In the genomic region with DNA sequence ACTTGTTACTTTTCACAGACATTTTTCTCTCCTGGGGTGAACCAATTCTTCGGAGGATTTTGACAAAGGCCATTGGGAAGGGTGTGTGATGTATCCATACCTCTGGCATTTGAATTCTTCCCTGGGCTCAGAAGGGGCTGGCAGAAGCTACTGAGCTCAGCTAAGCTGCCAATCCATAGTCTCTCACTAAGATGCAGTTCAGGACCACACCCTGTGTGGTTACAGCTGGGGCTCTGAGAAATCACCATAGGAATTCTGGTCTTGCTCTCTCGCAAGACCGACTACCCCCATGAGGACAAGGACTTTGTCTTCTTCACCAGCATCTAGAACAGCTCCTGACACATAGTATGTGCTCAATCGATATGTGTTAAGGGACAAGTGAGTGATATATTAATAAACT, we compare ENCODE assay signal across 1 cellular context.
TF ChIP-seq lines count a peak whose summit lies in the region.

No MANE protein-coding gene starts in this region.

TF ChIP-seq in WTC11, 78 proteins besides CTCF, POLR2A, EP300 and RAD21 (continued from another document):
- TF ChIP-seq, protein P1, sequence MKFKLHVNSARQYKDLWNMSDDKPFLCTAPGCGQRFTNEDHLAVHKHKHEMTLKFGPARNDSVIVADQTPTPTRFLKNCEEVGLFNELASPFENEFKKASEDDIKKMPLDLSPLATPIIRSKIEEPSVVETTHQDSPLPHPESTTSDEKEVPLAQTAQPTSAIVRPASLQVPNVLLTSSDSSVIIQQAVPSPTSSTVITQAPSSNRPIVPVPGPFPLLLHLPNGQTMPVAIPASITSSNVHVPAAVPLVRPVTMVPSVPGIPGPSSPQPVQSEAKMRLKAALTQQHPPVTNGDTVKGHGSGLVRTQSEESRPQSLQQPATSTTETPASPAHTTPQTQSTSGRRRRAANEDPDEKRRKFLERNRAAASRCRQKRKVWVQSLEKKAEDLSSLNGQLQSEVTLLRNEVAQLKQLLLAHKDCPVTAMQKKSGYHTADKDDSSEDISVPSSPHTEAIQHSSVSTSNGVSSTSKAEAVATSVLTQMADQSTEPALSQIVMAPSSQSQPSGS (CRISPR knock-in tag; IDR thresholded peaks at IDR 0.05; ENCODE audit: borderline replicate concordance, low read depth), result no peak
- TF ChIP-seq, protein P2, sequence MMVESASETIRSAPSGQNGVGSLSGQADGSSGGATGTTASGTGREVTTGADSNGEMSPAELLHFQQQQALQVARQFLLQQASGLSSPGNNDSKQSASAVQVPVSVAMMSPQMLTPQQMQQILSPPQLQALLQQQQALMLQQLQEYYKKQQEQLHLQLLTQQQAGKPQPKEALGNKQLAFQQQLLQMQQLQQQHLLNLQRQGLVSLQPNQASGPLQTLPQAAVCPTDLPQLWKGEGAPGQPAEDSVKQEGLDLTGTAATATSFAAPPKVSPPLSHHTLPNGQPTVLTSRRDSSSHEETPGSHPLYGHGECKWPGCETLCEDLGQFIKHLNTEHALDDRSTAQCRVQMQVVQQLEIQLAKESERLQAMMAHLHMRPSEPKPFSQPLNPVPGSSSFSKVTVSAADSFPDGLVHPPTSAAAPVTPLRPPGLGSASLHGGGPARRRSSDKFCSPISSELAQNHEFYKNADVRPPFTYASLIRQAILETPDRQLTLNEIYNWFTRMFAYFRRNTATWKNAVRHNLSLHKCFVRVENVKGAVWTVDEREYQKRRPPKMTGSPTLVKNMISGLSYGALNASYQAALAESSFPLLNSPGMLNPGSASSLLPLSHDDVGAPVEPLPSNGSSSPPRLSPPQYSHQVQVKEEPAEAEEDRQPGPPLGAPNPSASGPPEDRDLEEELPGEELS (CRISPR knock-in tag; IDR thresholded peaks at IDR 0.05), result no peak
- TF ChIP-seq FOXP1 (CRISPR knock-in tag; IDR thresholded peaks at IDR 0.05; ENCODE audit: borderline replicate concordance) (no peak), NR2C2 (CRISPR knock-in tag; IDR thresholded peaks at IDR 0.05) (no peak), SMAD4 (CRISPR knock-in tag; IDR thresholded peaks at IDR 0.05) (no peak), KAT7 (CRISPR knock-in tag; IDR thresholded peaks at IDR 0.05; ENCODE audit: borderline replicate concordance) (no peak)
- TF ChIP-seq, protein P3, sequence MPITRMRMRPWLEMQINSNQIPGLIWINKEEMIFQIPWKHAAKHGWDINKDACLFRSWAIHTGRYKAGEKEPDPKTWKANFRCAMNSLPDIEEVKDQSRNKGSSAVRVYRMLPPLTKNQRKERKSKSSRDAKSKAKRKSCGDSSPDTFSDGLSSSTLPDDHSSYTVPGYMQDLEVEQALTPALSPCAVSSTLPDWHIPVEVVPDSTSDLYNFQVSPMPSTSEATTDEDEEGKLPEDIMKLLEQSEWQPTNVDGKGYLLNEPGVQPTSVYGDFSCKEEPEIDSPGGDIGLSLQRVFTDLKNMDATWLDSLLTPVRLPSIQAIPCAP (CRISPR knock-in tag; IDR thresholded peaks at IDR 0.05), result no peak
- TF ChIP-seq, protein P4, sequence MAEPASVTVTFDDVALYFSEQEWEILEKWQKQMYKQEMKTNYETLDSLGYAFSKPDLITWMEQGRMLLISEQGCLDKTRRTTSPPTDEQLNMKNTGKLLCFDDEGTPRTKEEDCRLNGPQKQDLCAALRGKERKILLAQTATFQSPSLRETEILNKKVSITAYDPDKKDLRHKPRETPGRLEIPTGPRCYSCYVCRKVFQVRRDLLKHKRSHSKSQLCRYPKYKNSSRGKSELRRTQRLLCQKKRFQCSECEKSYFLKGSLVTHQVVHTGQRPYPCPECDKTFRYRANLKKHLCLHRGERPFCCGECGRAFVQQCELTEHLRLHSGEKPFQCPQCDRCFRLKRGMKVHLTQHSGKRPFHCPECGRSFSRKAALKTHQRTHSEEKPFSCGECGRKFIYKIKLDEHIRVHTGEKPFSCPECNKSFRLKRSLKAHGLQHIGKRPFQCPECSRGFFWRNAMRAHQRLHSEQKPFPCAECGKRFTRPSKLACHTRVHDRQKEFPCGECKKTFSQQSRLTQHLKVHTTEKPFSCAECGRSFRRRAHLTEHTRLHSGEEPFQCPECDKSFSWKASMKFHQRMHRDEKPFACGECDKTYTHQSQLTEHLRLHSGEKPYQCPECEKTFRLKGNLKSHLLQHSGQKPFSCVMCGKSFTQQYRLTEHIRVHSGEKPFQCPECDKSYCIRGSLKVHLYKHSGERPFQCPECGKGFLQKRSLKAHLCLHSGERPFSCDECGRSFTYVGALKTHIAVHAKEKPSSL (CRISPR knock-in tag; conservative IDR thresholded peaks at IDR 0.05), result no peak
